18 cellular contexts compared by ENCODE assay signal in the genomic region with DNA sequence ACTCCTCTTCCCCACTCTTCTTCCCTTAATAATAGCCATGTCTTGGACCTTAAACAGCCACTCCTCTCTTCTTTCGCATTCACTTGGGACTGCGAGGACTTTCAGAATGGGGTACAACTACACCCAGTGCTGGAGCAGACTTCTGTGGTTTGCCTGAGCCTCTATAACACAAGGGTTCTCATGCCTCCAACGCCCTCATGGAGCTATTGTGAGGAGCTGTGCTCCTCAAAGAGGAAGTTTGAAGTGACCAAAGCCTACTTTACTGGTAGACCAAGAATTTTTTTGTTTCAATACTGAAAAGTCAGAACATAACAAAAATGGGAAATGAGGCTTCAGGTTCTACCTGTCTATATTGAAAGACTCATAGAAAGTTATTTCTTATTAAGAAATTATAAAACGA.
"Had no signal": no experiment of that assay in that cellular context is flagged by ENCODE, and none has a peak within 500 bp of the region (broad histone marks: within the 10 kb centered on the region; RNA-seq: fewer than 3 reads in every experiment).

No MANE protein-coding gene starts in this region.

- H3K4me1 Mint-ChIP-seq: stimulated activated memory B cell treated with anti-CD40 and anti-IgM and Interleukin-4, amounts not matched to agents 10 μg/mL and 1 μg/mL and 100 μg/mL, for 72 hours; stimulated activated naive CD8-positive, alpha-beta T cell treated with anti-CD3 and anti-CD28 coated beads, Interleukin-15, amount 100 ng/mL, for 72 hours had no signal

- H3K27ac Mint-ChIP-seq: nephron progenitor cell; stimulated activated memory B cell treated with anti-CD40 and anti-IgM and Interleukin-4, amounts not matched to agents 10 μg/mL and 1 μg/mL and 100 μg/mL, for 72 hours; stimulated activated naive CD8-positive, alpha-beta T cell treated with anti-CD3 and anti-CD28 coated beads, Interleukin-15, amount 100 ng/mL, for 72 hours had no signal

- H3K4me3 Mint-ChIP-seq: naive thymus-derived CD4-positive, alpha-beta T cell; stimulated activated memory B cell treated with anti-CD40 and anti-IgM and Interleukin-4, amounts not matched to agents 10 μg/mL and 1 μg/mL and 100 μg/mL, for 72 hours; stimulated activated naive CD8-positive, alpha-beta T cell treated with anti-CD3 and anti-CD28 coated beads, Interleukin-15, amount 100 ng/mL, for 72 hours had no signal

- ATAC-seq: gastrocnemius medialis; heart right ventricle; naive thymus-derived CD4-positive, alpha-beta T cell; psoas muscle; right lobe of liver; stimulated activated memory B cell treated with anti-CD40 and anti-IgM and Interleukin-4, amounts not matched to agents 10 μg/mL and 1 μg/mL and 100 μg/mL, for 72 hours; stimulated activated naive CD8-positive, alpha-beta T cell treated with anti-CD3 and anti-CD28 coated beads, Interleukin-15, amount 100 ng/mL, for 72 hours had no signal

- DNase-seq: effector memory CD4-positive, alpha-beta T cell; gastrocnemius medialis; heart right ventricle; hypothalamus; kidney glomerular epithelial cell; naive thymus-derived CD4-positive, alpha-beta T cell; nephron progenitor cell; psoas muscle; retina; right lobe of liver; spleen; stimulated activated CD4-positive, alpha-beta T cell treated with anti-CD3 and anti-CD28 coated beads, Interleukin-15, amount 100 ng/mL, for 24 hours; stimulated activated CD4-positive, alpha-beta T cell treated with anti-CD3 and anti-CD28 coated beads, Interleukin-1b, Interleukin-23, amount 100 ng/mL, for 48 hours; stimulated activated CD4-positive, alpha-beta T cell treated with anti-CD3 and anti-CD28 coated beads, Interleukin-4, amount 100 ng/mL, for 24 hours; stimulated activated naive CD8-positive, alpha-beta T cell treated with anti-CD3 and anti-CD28 coated beads, Interleukin-15, amount 100 ng/mL, for 72 hours; testis; transverse colon had no signal

- H3K36me3 Mint-ChIP-seq: naive thymus-derived CD4-positive, alpha-beta T cell; stimulated activated memory B cell treated with anti-CD40 and anti-IgM and Interleukin-4, amounts not matched to agents 10 μg/mL and 1 μg/mL and 100 μg/mL, for 72 hours had no signal
